1 cellular context compared by ENCODE assay signal in the genomic region with DNA sequence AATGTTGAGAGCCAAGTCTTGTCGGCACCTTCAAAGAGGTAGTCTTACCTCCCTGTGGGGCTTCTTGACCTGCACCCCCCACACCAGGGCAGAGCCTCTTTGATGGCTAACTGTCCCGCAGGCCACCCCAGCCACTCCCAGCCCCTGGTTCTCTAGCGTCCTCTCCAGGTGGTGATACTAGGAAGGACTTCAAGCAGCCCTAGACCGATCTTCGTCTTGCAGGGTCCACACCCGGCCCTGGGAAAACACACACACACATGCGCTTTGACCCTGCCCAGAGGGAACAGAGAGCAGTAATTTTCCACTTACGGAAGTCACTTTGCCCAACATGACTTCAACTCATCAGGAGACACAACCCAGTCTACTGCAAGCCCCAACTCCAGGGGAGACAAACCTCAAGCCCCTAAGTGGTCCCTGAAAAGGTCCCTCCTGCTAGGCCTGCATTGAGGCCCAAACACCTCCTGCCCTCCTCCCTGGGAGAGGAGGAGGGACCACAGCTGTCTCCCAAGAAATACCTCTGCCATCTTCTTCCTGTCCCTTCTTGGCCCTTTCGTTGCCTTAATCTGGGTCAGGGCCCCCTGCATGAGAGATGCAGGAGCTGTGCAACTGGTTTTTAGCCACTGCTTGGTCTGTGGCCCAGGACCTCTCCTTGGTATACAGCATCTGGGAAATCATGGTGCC.
TF ChIP-seq lines count a peak whose summit lies in the region.

No MANE protein-coding gene starts in this region.

TF ChIP-seq in HepG2, 621 proteins besides CTCF, POLR2A, EP300 and RAD21 (continued from another document and continues in another):
- TF ChIP-seq, protein P1, sequence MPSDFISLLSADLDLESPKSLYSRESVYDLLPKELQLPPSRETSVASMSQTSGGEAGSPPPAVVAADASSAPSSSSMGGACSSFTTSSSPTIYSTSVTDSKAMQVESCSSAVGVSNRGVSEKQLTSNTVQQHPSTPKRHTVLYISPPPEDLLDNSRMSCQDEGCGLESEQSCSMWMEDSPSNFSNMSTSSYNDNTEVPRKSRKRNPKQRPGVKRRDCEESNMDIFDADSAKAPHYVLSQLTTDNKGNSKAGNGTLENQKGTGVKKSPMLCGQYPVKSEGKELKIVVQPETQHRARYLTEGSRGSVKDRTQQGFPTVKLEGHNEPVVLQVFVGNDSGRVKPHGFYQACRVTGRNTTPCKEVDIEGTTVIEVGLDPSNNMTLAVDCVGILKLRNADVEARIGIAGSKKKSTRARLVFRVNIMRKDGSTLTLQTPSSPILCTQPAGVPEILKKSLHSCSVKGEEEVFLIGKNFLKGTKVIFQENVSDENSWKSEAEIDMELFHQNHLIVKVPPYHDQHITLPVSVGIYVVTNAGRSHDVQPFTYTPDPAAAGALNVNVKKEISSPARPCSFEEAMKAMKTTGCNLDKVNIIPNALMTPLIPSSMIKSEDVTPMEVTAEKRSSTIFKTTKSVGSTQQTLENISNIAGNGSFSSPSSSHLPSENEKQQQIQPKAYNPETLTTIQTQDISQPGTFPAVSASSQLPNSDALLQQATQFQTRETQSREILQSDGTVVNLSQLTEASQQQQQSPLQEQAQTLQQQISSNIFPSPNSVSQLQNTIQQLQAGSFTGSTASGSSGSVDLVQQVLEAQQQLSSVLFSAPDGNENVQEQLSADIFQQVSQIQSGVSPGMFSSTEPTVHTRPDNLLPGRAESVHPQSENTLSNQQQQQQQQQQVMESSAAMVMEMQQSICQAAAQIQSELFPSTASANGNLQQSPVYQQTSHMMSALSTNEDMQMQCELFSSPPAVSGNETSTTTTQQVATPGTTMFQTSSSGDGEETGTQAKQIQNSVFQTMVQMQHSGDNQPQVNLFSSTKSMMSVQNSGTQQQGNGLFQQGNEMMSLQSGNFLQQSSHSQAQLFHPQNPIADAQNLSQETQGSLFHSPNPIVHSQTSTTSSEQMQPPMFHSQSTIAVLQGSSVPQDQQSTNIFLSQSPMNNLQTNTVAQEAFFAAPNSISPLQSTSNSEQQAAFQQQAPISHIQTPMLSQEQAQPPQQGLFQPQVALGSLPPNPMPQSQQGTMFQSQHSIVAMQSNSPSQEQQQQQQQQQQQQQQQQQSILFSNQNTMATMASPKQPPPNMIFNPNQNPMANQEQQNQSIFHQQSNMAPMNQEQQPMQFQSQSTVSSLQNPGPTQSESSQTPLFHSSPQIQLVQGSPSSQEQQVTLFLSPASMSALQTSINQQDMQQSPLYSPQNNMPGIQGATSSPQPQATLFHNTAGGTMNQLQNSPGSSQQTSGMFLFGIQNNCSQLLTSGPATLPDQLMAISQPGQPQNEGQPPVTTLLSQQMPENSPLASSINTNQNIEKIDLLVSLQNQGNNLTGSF (CRISPR knock-in tag; IDR thresholded peaks at IDR 0.05) = peak; percentile 93
- TF ChIP-seq IKZF4 (CRISPR knock-in tag; IDR thresholded peaks at IDR 0.05; ENCODE audit: borderline replicate concordance, low read depth, not compliant biosample characterization) (peak; percentile 28), ARNT2 (CRISPR knock-in tag; IDR thresholded peaks at IDR 0.05; ENCODE audit: low read depth) (no peak), TFDP1 (CRISPR knock-in tag; IDR thresholded peaks at IDR 0.05; ENCODE audit: borderline replicate concordance) (peak; percentile 81; the same call in 1 of the 2 replicates), STAG1 (CRISPR knock-in tag; IDR thresholded peaks at IDR 0.05) (no peak), SMARCC2 (IDR thresholded peaks at IDR 0.05) (no peak), ZNF276 (CRISPR knock-in tag; IDR thresholded peaks at IDR 0.05; ENCODE audit: low read depth) (no peak), KAT2B (IDR thresholded peaks at IDR 0.05; ENCODE audit: borderline replicate concordance, low read depth, low read length) (no peak), EED (CRISPR knock-in tag; IDR thresholded peaks at IDR 0.05) (peak; percentile 41; the same call in 1 of the 2 replicates), HNRNPL (IDR thresholded peaks at IDR 0.05; ENCODE audit: low read depth, low read length) (no peak), ERF (CRISPR knock-in tag; IDR thresholded peaks at IDR 0.05) (peak; percentile 59; the same call in 1 of the 2 replicates), ZNF772 (CRISPR knock-in tag; IDR thresholded peaks at IDR 0.05) (peak; percentile 76; the same call in 1 of the 2 replicates), FOXA3 (CRISPR knock-in tag; IDR thresholded peaks at IDR 0.05) (peak; percentile 61), ZSCAN9 (CRISPR knock-in tag; IDR thresholded peaks at IDR 0.05; ENCODE audit: borderline replicate concordance) (0 out of 2 replicates have a peak, but pooled peaks have one; percentile 73), STAT5B (CRISPR knock-in tag; IDR thresholded peaks at IDR 0.05) (no peak), GATA4 (IDR thresholded peaks at IDR 0.05; ENCODE audit: borderline replicate concordance, low read depth) (no peak), ZNF260 (CRISPR knock-in tag; IDR thresholded peaks at IDR 0.05; ENCODE audit: borderline replicate concordance, low read depth) (no peak), ZNF136 (CRISPR knock-in tag; IDR thresholded peaks at IDR 0.05; ENCODE audit: low read depth) (no peak), HHEX (CRISPR knock-in tag; IDR thresholded peaks at IDR 0.05) (no peak), KLF11 (CRISPR knock-in tag; IDR thresholded peaks at IDR 0.05) (peak; percentile 38; the same call in 1 of the 2 replicates), ZNF280D (CRISPR knock-in tag; IDR thresholded peaks at IDR 0.05) (no peak), ZNF101 (CRISPR knock-in tag; IDR thresholded peaks at IDR 0.05; ENCODE audit: borderline replicate concordance, low read depth) (no peak), TEF (CRISPR knock-in tag; IDR thresholded peaks at IDR 0.05) (no peak), HBP1 (CRISPR knock-in tag; IDR thresholded peaks at IDR 0.05; ENCODE audit: low read depth) (peak; percentile 63; the same call in 1 of the 2 replicates), KDM2A (CRISPR knock-in tag; IDR thresholded peaks at IDR 0.05; ENCODE audit: borderline replicate concordance, low read depth) (peak; percentile 59; the same call in 1 of the 2 replicates), MAFK (conservative IDR thresholded peaks at IDR 0.05 in 1 of 2, IDR thresholded peaks at IDR 0.05 in 1 of 2; ENCODE audit: low read length in 2 of 2) (no peak), ZGPAT (CRISPR knock-in tag; IDR thresholded peaks at IDR 0.05) (peak; percentile 71; the same call in 1 of the 2 replicates)
- TF ChIP-seq, protein P2, sequence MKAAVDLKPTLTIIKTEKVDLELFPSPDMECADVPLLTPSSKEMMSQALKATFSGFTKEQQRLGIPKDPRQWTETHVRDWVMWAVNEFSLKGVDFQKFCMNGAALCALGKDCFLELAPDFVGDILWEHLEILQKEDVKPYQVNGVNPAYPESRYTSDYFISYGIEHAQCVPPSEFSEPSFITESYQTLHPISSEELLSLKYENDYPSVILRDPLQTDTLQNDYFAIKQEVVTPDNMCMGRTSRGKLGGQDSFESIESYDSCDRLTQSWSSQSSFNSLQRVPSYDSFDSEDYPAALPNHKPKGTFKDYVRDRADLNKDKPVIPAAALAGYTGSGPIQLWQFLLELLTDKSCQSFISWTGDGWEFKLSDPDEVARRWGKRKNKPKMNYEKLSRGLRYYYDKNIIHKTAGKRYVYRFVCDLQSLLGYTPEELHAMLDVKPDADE (CRISPR knock-in tag; IDR thresholded peaks at IDR 0.05) = no peak
- TF ChIP-seq, protein P3, sequence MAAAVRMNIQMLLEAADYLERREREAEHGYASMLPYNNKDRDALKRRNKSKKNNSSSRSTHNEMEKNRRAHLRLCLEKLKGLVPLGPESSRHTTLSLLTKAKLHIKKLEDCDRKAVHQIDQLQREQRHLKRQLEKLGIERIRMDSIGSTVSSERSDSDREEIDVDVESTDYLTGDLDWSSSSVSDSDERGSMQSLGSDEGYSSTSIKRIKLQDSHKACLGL (CRISPR knock-in tag; IDR thresholded peaks at IDR 0.05) = peak; percentile 32; the same call in 1 of the 2 replicates
- TF ChIP-seq, protein P4, sequence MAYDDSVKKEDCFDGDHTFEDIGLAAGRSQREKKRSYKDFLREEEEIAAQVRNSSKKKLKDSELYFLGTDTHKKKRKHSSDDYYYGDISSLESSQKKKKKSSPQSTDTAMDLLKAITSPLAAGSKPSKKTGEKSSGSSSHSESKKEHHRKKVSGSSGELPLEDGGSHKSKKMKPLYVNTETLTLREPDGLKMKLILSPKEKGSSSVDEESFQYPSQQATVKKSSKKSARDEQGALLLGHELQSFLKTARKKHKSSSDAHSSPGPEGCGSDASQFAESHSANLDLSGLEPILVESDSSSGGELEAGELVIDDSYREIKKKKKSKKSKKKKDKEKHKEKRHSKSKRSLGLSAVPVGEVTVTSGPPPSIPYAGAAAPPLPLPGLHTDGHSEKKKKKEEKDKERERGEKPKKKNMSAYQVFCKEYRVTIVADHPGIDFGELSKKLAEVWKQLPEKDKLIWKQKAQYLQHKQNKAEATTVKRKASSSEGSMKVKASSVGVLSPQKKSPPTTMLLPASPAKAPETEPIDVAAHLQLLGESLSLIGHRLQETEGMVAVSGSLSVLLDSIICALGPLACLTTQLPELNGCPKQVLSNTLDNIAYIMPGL (CRISPR knock-in tag; IDR thresholded peaks at IDR 0.05; ENCODE audit: borderline replicate concordance in 1 of 2, low read depth in 1 of 2) = peak; percentile 53 to 70; a peak in 2 of 4 replicates
